In genomic region chr6:133553652-133554051, GRCh38 we compare ENCODE assay signal across 9 cellular contexts.
DNase-seq lines count a peak whose midpoint lies in the region; ATAC-seq, FAIRE-seq and TF ChIP-seq lines count a peak whose summit lies in the region.
"Had no signal": no experiment of that assay in that cellular context is flagged by ENCODE, and none has a peak within 500 bp of the region (broad histone marks: within the 10 kb centered on the region; RNA-seq: fewer than 3 reads in every experiment).

No MANE protein-coding gene starts in this region.

- DNase-seq in Right ventricle myocardium superior (no peak), cardiac septum (ENCODE audit: low spot score) (no peak), NCI-H524 (lab: John Stamatoyannopoulos, UW) (peak; percentile 45 to 72), astrocyte of the spinal cord (ENCODE audit: low read depth, low spot score) (peak; percentile 76), kidney (no peak), suprapubic skin (ENCODE audit: low spot score in 2 of 2) (no peak)

- TF ChIP-seq POLR2A in suprapubic skin (IDR thresholded peaks at IDR 0.05): no peak

- TF ChIP-seq CTCF in astrocyte of the spinal cord (IDR thresholded peaks at IDR 0.05; ENCODE audit: low read depth, low read length) (peak; percentile 65), kidney (IDR thresholded peaks at IDR 0.05; ENCODE audit: borderline replicate concordance, extremely low read depth, insufficient read depth) (peak; percentile 65), suprapubic skin (IDR thresholded peaks at IDR 0.05) (peak; percentile 2 to 27)

- H3K9ac ChIP-seq in kidney (ENCODE audit: low read length in 2 of 2): no peak overlapping the region

- H3K36me3 ChIP-seq in kidney (ENCODE audit: control insufficient read depth in 1 of 2, insufficient read depth in 2 of 2, low read length in 2 of 2): no peaks in the 10 kb centered on the region
- H3K36me3 ChIP-seq in suprapubic skin: no peaks in the 10 kb centered on the region

- H3K9me3 ChIP-seq in kidney (ENCODE audit: control insufficient read depth in 1 of 2, low read length in 2 of 2) (no peaks in the 10 kb centered on the region), suprapubic skin (no peaks in the 10 kb centered on the region)

- no peaks in the 10 kb centered on the region for H3K4me1 ChIP-seq in kidney (ENCODE audit: control insufficient read depth in 1 of 2, insufficient read depth in 1 of 2, low read depth in 1 of 2, low read length in 2 of 2)
- H3K4me1 ChIP-seq in suprapubic skin: no peaks in the 10 kb centered on the region

- 6% methylated on average over 4 of the region's 4 CpGs for WGBS in suprapubic skin

- H3K4me3 ChIP-seq in astrocyte of the spinal cord (ENCODE audit: low read depth, low read length) (no peak overlapping the region), kidney (ENCODE audit: low read length in 2 of 2) (no peak overlapping the region), suprapubic skin (no peak overlapping the region)

- TF ChIP-seq EP300 in suprapubic skin (IDR thresholded peaks at IDR 0.05): no peak

- H3K27ac ChIP-seq in kidney (ENCODE audit: low read depth in 2 of 2, low read length in 2 of 2): no peak overlapping the region
- no peak overlapping the region for H3K27ac ChIP-seq in suprapubic skin
- H3K27ac ChIP-seq: epithelial cell of prostate had no signal

- in situ Hi-C loops in astrocyte of the spinal cord (cut with HindIII; ENCODE audit: low sequenced_read_pairs): no loop called here

- peak; percentile 93 for FAIRE-seq in kidney (lab: Jason Lieb, UNC)

- no peaks in the 10 kb centered on the region for H3K27me3 ChIP-seq in suprapubic skin

- intact Hi-C loops in Right ventricle myocardium superior (cut with DNase I): loop anchor here (10.0 kb wide), 1 partner anchor 889 kb away; no protein-coding TSS in a partner anchor
- intact Hi-C loops in cardiac septum (cut with DNase I): loop anchor here (5.0 kb wide), 3 partner anchors 361 to 721 kb away; no protein-coding TSS in a partner anchor
- intact Hi-C loops in kidney (cut with DNase I): no loop called here

- ATAC-seq in Right ventricle myocardium superior (ENCODE audit: poor library complexity) (peak; percentile 72), HG02852 (IDR thresholded peaks at IDR 0.05; ENCODE audit: unreplicated experiment) (peak; percentile 75), HG03108 (IDR thresholded peaks at IDR 0.05; ENCODE audit: unreplicated experiment) (no peak)

Comparison
In these comparisons a context has a peak if more than half of its experiments do, and no peak if none do; other contexts are left out.
1. DNase-seq: peak in NCI-H524 (2 of 2) and astrocyte of the spinal cord (single experiment); none in Right ventricle myocardium superior (single experiment), cardiac septum (single experiment), kidney (single experiment) and suprapubic skin (0 of 2).
2. CTCF ChIP-seq: peak in every context shown above with its lines; median percentile 65 in astrocyte of the spinal cord; 65 in kidney; 14 in suprapubic skin.